In genomic region chr9:136773386-136774044, GRCh38 we compare ENCODE assay signal across 1 cellular context.
TF ChIP-seq lines count a peak whose summit lies in the region.

No MANE protein-coding gene starts in this region.

TF ChIP-seq in K562, 482 proteins besides CTCF, POLR2A, EP300 and RAD21 (continued from another document and continues in another):
- TF ChIP-seq ATF6 (CRISPR knock-in tag; IDR thresholded peaks at IDR 0.05), result no peak
- TF ChIP-seq BMI1 (IDR thresholded peaks at IDR 0.05; ENCODE audit: low read length), result no peak
- no peak for TF ChIP-seq SMAD1 (IDR thresholded peaks at IDR 0.05; ENCODE audit: low read depth, low read length, partially characterized antibody)
- no peak for TF ChIP-seq ZNF79 (CRISPR knock-in tag; IDR thresholded peaks at IDR 0.05; ENCODE audit: low read depth)
- no peak for TF ChIP-seq PRMT5 (CRISPR knock-in tag; IDR thresholded peaks at IDR 0.05)
- TF ChIP-seq OTX1 (CRISPR knock-in tag; IDR thresholded peaks at IDR 0.05), result no peak
- no peak for TF ChIP-seq NFIC (IDR thresholded peaks at IDR 0.05)
- TF ChIP-seq C11orf30 (IDR thresholded peaks at IDR 0.05; ENCODE audit: low read depth), result no peak
- no peak for TF ChIP-seq TFE3 (CRISPR knock-in tag; IDR thresholded peaks at IDR 0.05)
- TF ChIP-seq GATAD2A (IDR thresholded peaks at IDR 0.05), result no peak
- TF ChIP-seq CEBPZ (IDR thresholded peaks at IDR 0.05; ENCODE audit: borderline replicate concordance, low read depth, low read length), result no peak
- TF ChIP-seq ZNF408 (CRISPR knock-in tag; IDR thresholded peaks at IDR 0.05; ENCODE audit: low read depth), result no peak
- no peak for TF ChIP-seq ZNF197 (CRISPR knock-in tag; IDR thresholded peaks at IDR 0.05; ENCODE audit: low read depth)
- TF ChIP-seq CBX3 (IDR thresholded peaks at IDR 0.05; ENCODE audit: borderline replicate concordance in 1 of 2, low read length in 2 of 2), result peak in 1 of 2 experiments; percentile 85; a peak in 1 of 3 replicates
- no peak for TF ChIP-seq KLF6 (CRISPR knock-in tag; IDR thresholded peaks at IDR 0.05; ENCODE audit: borderline replicate concordance)
- no peak for TF ChIP-seq E2F3 (CRISPR knock-in tag; IDR thresholded peaks at IDR 0.05)
- TF ChIP-seq ZNF695 (CRISPR knock-in tag; IDR thresholded peaks at IDR 0.05), result no peak
- TF ChIP-seq ZBTB1 (CRISPR knock-in tag; IDR thresholded peaks at IDR 0.05; ENCODE audit: borderline replicate concordance, low read depth), result no peak
- no peak for TF ChIP-seq SMARCA5 (IDR thresholded peaks at IDR 0.05)
- TF ChIP-seq ZNF830 (CRISPR knock-in tag; IDR thresholded peaks at IDR 0.05), result no peak
- TF ChIP-seq PREB (CRISPR knock-in tag; IDR thresholded peaks at IDR 0.05), result no peak
- TF ChIP-seq PBX2 (CRISPR knock-in tag; IDR thresholded peaks at IDR 0.05; ENCODE audit: low read depth), result no peak
- TF ChIP-seq PBX2 (tag; conservative IDR thresholded peaks at IDR 0.05; ENCODE audit: low read depth), result no peak
- TF ChIP-seq CHD2 (IDR thresholded peaks at IDR 0.05; ENCODE audit: low read depth, low read length), result peak; percentile 21; the same call in 1 of the 2 replicates
- no peak for TF ChIP-seq HNRNPUL1 (IDR thresholded peaks at IDR 0.05; ENCODE audit: low read length)
- TF ChIP-seq HEY1 (CRISPR knock-in tag; IDR thresholded peaks at IDR 0.05; ENCODE audit: borderline replicate concordance), result no peak
- TF ChIP-seq RAD51 (IDR thresholded peaks at IDR 0.05; ENCODE audit: borderline replicate concordance, low read depth), result peak; percentile 92
- TF ChIP-seq MTA3 (IDR thresholded peaks at IDR 0.05; ENCODE audit: borderline replicate concordance), result no peak
- no peak for TF ChIP-seq MYNN (IDR thresholded peaks at IDR 0.05)
- TF ChIP-seq MYNN (CRISPR knock-in tag; IDR thresholded peaks at IDR 0.05), result no peak
- TF ChIP-seq COPS2 (conservative IDR thresholded peaks at IDR 0.05), result no peak
- no peak for TF ChIP-seq SMAD4 (CRISPR knock-in tag; conservative IDR thresholded peaks at IDR 0.05)
- no peak for TF ChIP-seq UBTF (IDR thresholded peaks at IDR 0.05; ENCODE audit: borderline replicate concordance in 1 of 2, low read depth in 2 of 2, low read length in 2 of 2)
- TF ChIP-seq ZNF146 (CRISPR knock-in tag; IDR thresholded peaks at IDR 0.05; ENCODE audit: unreplicated experiment), result no peak
- peak; percentile 88 for TF ChIP-seq TRIM28 (IDR thresholded peaks at IDR 0.05)
- no peak for TF ChIP-seq MLLT1 (IDR thresholded peaks at IDR 0.05)
- TF ChIP-seq LCOR (CRISPR knock-in tag; IDR thresholded peaks at IDR 0.05), result no peak
- no peak for TF ChIP-seq TCF3 (CRISPR knock-in tag; IDR thresholded peaks at IDR 0.05)
- TF ChIP-seq CBFA2T2 (conservative IDR thresholded peaks at IDR 0.05), result peak; percentile 58
- TF ChIP-seq SAP30 (IDR thresholded peaks at IDR 0.05; ENCODE audit: borderline replicate concordance, insufficient read depth, low read depth, low read length, poor library complexity, severe bottlenecking), result no peak
- peak; percentile 59 for TF ChIP-seq RBM25 (IDR thresholded peaks at IDR 0.05; ENCODE audit: low read depth, low read length, severe bottlenecking)
- no peak for TF ChIP-seq ZNF589 (CRISPR knock-in tag; IDR thresholded peaks at IDR 0.05; ENCODE audit: low read depth)
- TF ChIP-seq CHCHD3 (CRISPR knock-in tag; IDR thresholded peaks at IDR 0.05), result no peak
- TF ChIP-seq ZFP1 (CRISPR knock-in tag; IDR thresholded peaks at IDR 0.05), result no peak
- 0 out of 2 replicates have a peak, but pooled peaks have one; percentile 41 for TF ChIP-seq L3MBTL2 (IDR thresholded peaks at IDR 0.05)
- no peak for TF ChIP-seq CREB5 (CRISPR knock-in tag; IDR thresholded peaks at IDR 0.05)
- no peak for TF ChIP-seq ZNF584 (CRISPR knock-in tag; IDR thresholded peaks at IDR 0.05; ENCODE audit: low read depth)
- TF ChIP-seq DMBX1 (CRISPR knock-in tag; IDR thresholded peaks at IDR 0.05; ENCODE audit: borderline replicate concordance), result no peak
- TF ChIP-seq CBX1 (IDR thresholded peaks at IDR 0.05; ENCODE audit: low read depth), result peak; percentile 71; the same call in 1 of the 2 replicates
- TF ChIP-seq CC2D1A (IDR thresholded peaks at IDR 0.05), result no peak
- no peak for TF ChIP-seq DIDO1 (tag; IDR thresholded peaks at IDR 0.05; ENCODE audit: low read depth)
- no peak for TF ChIP-seq ZFPM2 (CRISPR knock-in tag; IDR thresholded peaks at IDR 0.05)
- TF ChIP-seq BHLHE40 (IDR thresholded peaks at IDR 0.05; ENCODE audit: low read length), result no peak
- no peak for TF ChIP-seq CBX2 (IDR thresholded peaks at IDR 0.05; ENCODE audit: insufficient read depth, low read length, poor library complexity, severe bottlenecking)
- TF ChIP-seq NR2C2 (CRISPR knock-in tag; IDR thresholded peaks at IDR 0.05), result no peak
- no peak for TF ChIP-seq NR2C2 (tag; IDR thresholded peaks at IDR 0.05)
- no peak for TF ChIP-seq ZC3H4 (CRISPR knock-in tag; IDR thresholded peaks at IDR 0.05; ENCODE audit: borderline replicate concordance)
- TF ChIP-seq ZNF140 (CRISPR knock-in tag; IDR thresholded peaks at IDR 0.05), result no peak
